In genomic region chr6:112931835-112932234, GRCh38 we compare ENCODE assay signal across 21 cellular contexts.
DNase-seq lines count a peak whose midpoint lies in the region; ATAC-seq and TF ChIP-seq lines count a peak whose summit lies in the region.
"Had no signal": no experiment of that assay in that cellular context is flagged by ENCODE, and none has a peak within 500 bp of the region (broad histone marks: within the 10 kb centered on the region; RNA-seq: fewer than 3 reads in every experiment).

No MANE protein-coding gene starts in this region.

- ATAC-seq in left ventricle myocardium superior, result peak; percentile 68
- no peak for ATAC-seq in upper lobe of right lung
- ATAC-seq in GM19455 (IDR thresholded peaks at IDR 0.05; ENCODE audit: unreplicated experiment), result no peak
- ATAC-seq: naive thymus-derived CD4-positive, alpha-beta T cell had no signal

- DNase-seq in left ventricle myocardium superior (no peak), right atrium auricular region (ENCODE audit: low spot score) (no peak), brain microvascular endothelial cell (peak; percentile 43), lung microvascular endothelial cell (ENCODE audit: low read depth in 2 of 2) (peak; percentile 82 to 98), upper lobe of right lung (no peak), lower leg skin (ENCODE audit: low spot score in 2 of 2) (no peak), NK-92 (lab: John Stamatoyannopoulos, UW; ENCODE audit: unreplicated experiment) (no peak)
- DNase-seq: activated CD4-positive, alpha-beta T cell treated with anti-CD3 and anti-CD28 coated beads for 4 hours; activated naive CD8-positive, alpha-beta T cell treated with anti-CD3 and anti-CD28 coated beads, Interleukin-2, amount 10 ng/mL, durations not matched to agents 7 days and 5 days; CD4-positive, alpha-beta memory T cell; GOT3; naive thymus-derived CD4-positive, alpha-beta T cell; NCI-H1417 treated with DMSO at 0.1 percent for 48 hours; NCI-H526 treated with DMSO at 0.1 percent for 48 hours; small intestine; stimulated activated CD4-positive, alpha-beta T cell treated with anti-CD3 and anti-CD28 coated beads, Interleukin-4, amount 100 ng/mL, for 24 hours; uterus had no signal

- intact Hi-C loops in left ventricle myocardium superior (cut with micrococcal nuclease) (no loop called here), upper lobe of right lung (cut with DNase I) (no loop called here), lower leg skin (cut with DNase I; ENCODE audit: low total_unique reads) (no loop called here)

- no peaks in the 10 kb centered on the region for H3K36me3 ChIP-seq in right atrium auricular region
- H3K36me3 ChIP-seq in brain microvascular endothelial cell (replicated peaks), result no peaks in the 10 kb centered on the region
- no peaks in the 10 kb centered on the region for H3K36me3 ChIP-seq in upper lobe of right lung
- H3K36me3 ChIP-seq: cardiac muscle cell, uterus had no signal

- no peak for TF ChIP-seq POLR2A in lower leg skin (IDR thresholded peaks at IDR 0.05)

- H3K9me3 ChIP-seq in right atrium auricular region, result no peaks in the 10 kb centered on the region
- no peaks in the 10 kb centered on the region for H3K9me3 ChIP-seq in upper lobe of right lung
- H3K9me3 ChIP-seq: uterus had no signal

- TF ChIP-seq CTCF in right atrium auricular region (IDR thresholded peaks at IDR 0.05) (no peak), brain microvascular endothelial cell (IDR thresholded peaks at IDR 0.05; ENCODE audit: low read depth, low read length, missing control alignments) (no peak), upper lobe of right lung (IDR thresholded peaks at IDR 0.05) (no peak), lower leg skin (IDR thresholded peaks at IDR 0.05) (no peak)

- H3K27me3 ChIP-seq in right atrium auricular region (no peaks in the 10 kb centered on the region), brain microvascular endothelial cell (replicated peaks) (no peaks in the 10 kb centered on the region), upper lobe of right lung (no peaks in the 10 kb centered on the region)
- H3K27me3 ChIP-seq: cardiac muscle cell, uterus had no signal

- H3K4me1 ChIP-seq in right atrium auricular region (peaks cover 0 to 6% of the 10 kb centered on the region in 2 donors), upper lobe of right lung (no peaks in the 10 kb centered on the region)
- H3K4me1 ChIP-seq: parathyroid adenoma, uterus had no signal

- in situ Hi-C loops in brain microvascular endothelial cell (cut with HindIII; ENCODE audit: low pct_ligation_motif_present, low sequenced_read_pairs), result no loop called here

- no peak overlapping the region for H3K4me3 ChIP-seq in right atrium auricular region
- H3K4me3 ChIP-seq in brain microvascular endothelial cell (ENCODE audit: low read depth, low read length), result no peak overlapping the region
- H3K4me3 ChIP-seq in upper lobe of right lung, result no peak overlapping the region
- H3K4me3 ChIP-seq in lower leg skin (ENCODE audit: low read depth, poor library complexity, severe bottlenecking), result no peak overlapping the region
- H3K4me3 ChIP-seq: cardiac muscle cell, lung, uterus had no signal

- 60 to 66% methylated on average over 3 of the region's 3 CpGs for WGBS in lower leg skin, 2 donors

- H3K27ac ChIP-seq in right atrium auricular region (no peak overlapping the region), brain microvascular endothelial cell (no peak overlapping the region), upper lobe of right lung (no peak overlapping the region)
- H3K27ac ChIP-seq: cardiac muscle cell, parathyroid adenoma, uterus had no signal

Comparison
In these comparisons a context has a peak if more than half of its experiments do, and no peak if none do; other contexts are left out.
1. DNase-seq: peak in brain microvascular endothelial cell (single experiment) and lung microvascular endothelial cell (2 of 2); none in left ventricle myocardium superior (single experiment), right atrium auricular region (single experiment), upper lobe of right lung (single experiment), lower leg skin (0 of 2) and NK-92 (single experiment).